Comparison of ENCODE assay signal across 16 cellular contexts in genomic region chr14:25055005-25055404, GRCh38. TPM values are rescaled to one million over a fixed set of nuclear protein-coding genes. Genes with fewer than 3 reads are reported as not detected.
DNase-seq lines count a peak whose midpoint lies in the region; ATAC-seq and TF ChIP-seq lines count a peak whose summit lies in the region.
"Had no signal": no experiment of that assay in that cellular context is flagged by ENCODE, and none has a peak within 500 bp of the region (broad histone marks: within the 10 kb centered on the region; RNA-seq: fewer than 3 reads in every experiment).

No MANE protein-coding gene starts in this region.

- no peak for DNase-seq in activated naive CD4-positive, alpha-beta T cell treated with anti-CD3 and anti-CD28 coated beads, Interleukin-2, amount 10 ng/mL, durations not matched to agents 7 days and 5 days
- DNase-seq in activated naive CD4-positive, alpha-beta T cell treated with Interleukin-2 at 50 U/mL for 16 hours: no peak
- no peak for DNase-seq in HFFc6
- DNase-seq in mucosa of descending colon: no peak
- DNase-seq in NCI-H1417 treated with DMSO at 0.1 percent for 48 hours (lab: John Stamatoyannopoulos, UW): no peak
- DNase-seq in NAMALWA (ENCODE audit: low spot score): no peak
- DNase-seq: AML-193; Caco-2; Calu3; CD4-positive, alpha-beta T cell; CD8-positive, alpha-beta T cell; DMS79 treated with DMSO at 0.1 percent for 48 hours; GF-D8 had no signal

- peaks cover 25% of the 10 kb centered on the region for H3K27me3 Mint-ChIP-seq in activated naive CD4-positive, alpha-beta T cell treated with anti-CD3 and anti-CD28 coated beads, Interleukin-2, amount 10 ng/mL, durations not matched to agents 7 days and 5 days
- H3K27me3 Mint-ChIP-seq in HFFc6 (ENCODE audit: insufficient read depth): peaks cover 7% of the 10 kb centered on the region

- peaks cover 5% of the 10 kb centered on the region for H3K4me1 Mint-ChIP-seq in activated naive CD4-positive, alpha-beta T cell treated with anti-CD3 and anti-CD28 coated beads, Interleukin-2, amount 10 ng/mL, durations not matched to agents 7 days and 5 days
- peaks cover 46% of the 10 kb centered on the region for H3K4me1 Mint-ChIP-seq in HFFc6 (ENCODE audit: low read depth)

- H3K9me3 ChIP-seq in mucosa of descending colon: no peaks in the 10 kb centered on the region
- H3K9me3 ChIP-seq: A549, Caco-2 had no signal

- peak overlapping the region; percentile 4 for H3K27ac Mint-ChIP-seq in activated naive CD4-positive, alpha-beta T cell treated with anti-CD3 and anti-CD28 coated beads, Interleukin-2, amount 10 ng/mL, durations not matched to agents 7 days and 5 days
- 0 out of 2 replicates have a peak overlapping the region, but pooled peaks have one; percentile 19 for H3K27ac Mint-ChIP-seq in HFFc6
- H3K27ac Mint-ChIP-seq: B cell; CD4-positive, alpha-beta T cell; CD8-positive, alpha-beta T cell had no signal

- H3K4me3 Mint-ChIP-seq in activated naive CD4-positive, alpha-beta T cell treated with anti-CD3 and anti-CD28 coated beads, Interleukin-2, amount 10 ng/mL, durations not matched to agents 7 days and 5 days: no peak overlapping the region
- H3K4me3 Mint-ChIP-seq in HFFc6: no peak overlapping the region
- H3K4me3 Mint-ChIP-seq: B cell; CD4-positive, alpha-beta T cell; CD8-positive, alpha-beta T cell had no signal

- intact Hi-C loops in mucosa of descending colon (cut with DNase I, micrococcal nuclease): no loop called here

- TF ChIP-seq CTCF in HFFc6 (IDR thresholded peaks at IDR 0.05): no peak
- TF ChIP-seq CTCF in mucosa of descending colon (IDR thresholded peaks at IDR 0.05): no peak

- H3K4me1 ChIP-seq in mucosa of descending colon (ENCODE audit: low read depth): peaks cover 16% of the 10 kb centered on the region
- H3K4me1 ChIP-seq: BLaER1 treated with 17β-estradiol and CSF1 and Interleukin-3, amounts not matched to agents 10 nM and 100 nM; Caco-2 had no signal

- no peaks in the 10 kb centered on the region for H3K9me3 Mint-ChIP-seq in activated naive CD4-positive, alpha-beta T cell treated with anti-CD3 and anti-CD28 coated beads, Interleukin-2, amount 10 ng/mL, durations not matched to agents 7 days and 5 days
- no peaks in the 10 kb centered on the region for H3K9me3 Mint-ChIP-seq in HFFc6
- H3K9me3 Mint-ChIP-seq: CD4-positive, alpha-beta T cell; CD8-positive, alpha-beta T cell had no signal

- CTCF ChIA-PET in activated naive CD4-positive, alpha-beta T cell treated with anti-CD3 and anti-CD28 coated beads, Interleukin-2, amount 10 ng/mL, durations not matched to agents 7 days and 5 days (lab: Charles Lee): no interaction called here

- no peaks in the 10 kb centered on the region for H3K36me3 ChIP-seq in mucosa of descending colon (ENCODE audit: low read depth)
- H3K36me3 ChIP-seq: BLaER1 treated with 17β-estradiol and CSF1 and Interleukin-3, amounts not matched to agents 10 nM and 100 nM had no signal

- no peak overlapping the region for H3K4me3 ChIP-seq in mucosa of descending colon
- H3K4me3 ChIP-seq: A549; BLaER1 treated with 17β-estradiol and CSF1 and Interleukin-3, amounts not matched to agents 10 nM and 100 nM had no signal

- no peaks in the 10 kb centered on the region for H3K36me3 Mint-ChIP-seq in activated naive CD4-positive, alpha-beta T cell treated with anti-CD3 and anti-CD28 coated beads, Interleukin-2, amount 10 ng/mL, durations not matched to agents 7 days and 5 days
- H3K36me3 Mint-ChIP-seq in HFFc6 (ENCODE audit: low read depth): no peaks in the 10 kb centered on the region
- H3K36me3 Mint-ChIP-seq: CD8-positive, alpha-beta T cell had no signal

- peak; percentile 79 for ATAC-seq in mucosa of descending colon
- ATAC-seq: A549; CD8-positive, alpha-beta T cell had no signal

RNA-seq across cellular contexts. Expression of gene STXBP6, which starts 5.1 kb away (rescaled TPM):
- total RNA-seq in HFFc6 (2021; fragmentation: NEBNext Ultra II Directional; extraction: Animal tissue kit (Norgen Biotek cat#: 25700)): 10 to 100 TPM; 15.4 to 17.5 (median 17.0) TPM
- 10 to 100 TPM; 10.9 to 25.9 (median 19.8) TPM for total RNA-seq in mucosa of descending colon
- total RNA-seq: B cell; CD4-positive, alpha-beta T cell; CD8-positive, alpha-beta T cell had no signal
